Comparison of ENCODE assay signal across 1 cellular context in genomic region chr6:163579880-163580295, GRCh38.
TF ChIP-seq lines count a peak whose summit lies in the region.

No MANE protein-coding gene starts in this region.

TF ChIP-seq in H1, 55 proteins besides CTCF, POLR2A, EP300 and RAD21 (continued from another document):
- TF ChIP-seq BACH1 (IDR thresholded peaks at IDR 0.05; ENCODE audit: low read length) = no peak
- TF ChIP-seq TEAD4 (IDR thresholded peaks at IDR 0.05; ENCODE audit: low read depth, low read length) = peak; percentile 69; the same call in 1 of the 2 replicates
- peak; percentile 68 for TF ChIP-seq NANOG (IDR thresholded peaks at IDR 0.05; ENCODE audit: insufficient read depth, low read depth, low read length, poor library complexity, severe bottlenecking)
- no peak for TF ChIP-seq ASH2L (IDR thresholded peaks at IDR 0.05; ENCODE audit: low read length)
- no peak for TF ChIP-seq JUN (IDR thresholded peaks at IDR 0.05; ENCODE audit: low read depth, low read length)
- TF ChIP-seq RBBP5 (IDR thresholded peaks at IDR 0.05; ENCODE audit: borderline replicate concordance, low read depth, low read length) = no peak
- TF ChIP-seq SIRT6 (IDR thresholded peaks at IDR 0.05; ENCODE audit: low read length) = no peak
